ENCODE assay signal across 20 cellular contexts in the genomic region with DNA sequence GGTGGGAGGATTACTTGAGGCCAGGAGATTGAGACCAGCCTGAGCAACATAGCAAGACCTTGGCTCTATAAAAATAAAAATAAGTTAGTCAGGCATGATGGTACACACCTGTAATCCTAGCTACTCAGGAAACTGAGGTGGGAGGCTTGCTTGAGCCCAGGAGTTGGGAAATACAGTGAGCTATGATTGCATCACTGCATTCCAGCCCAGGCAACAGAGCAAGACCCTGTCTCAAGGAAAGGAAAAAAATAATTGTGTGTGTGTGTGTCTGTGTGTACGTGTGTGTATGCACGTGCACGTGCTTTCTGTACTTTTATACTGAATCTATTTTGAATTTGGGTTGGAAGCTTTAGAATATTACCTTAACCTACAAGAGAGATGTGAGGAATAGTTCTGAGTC. TPM values are rescaled to one million over a fixed set of nuclear protein-coding genes. Genes with fewer than 3 reads are reported as not detected.
DNase-seq lines count a peak whose midpoint lies in the region; ATAC-seq and TF ChIP-seq lines count a peak whose summit lies in the region.
"Had no signal": no experiment of that assay in that cellular context is flagged by ENCODE, and none has a peak within 500 bp of the region (broad histone marks: within the 10 kb centered on the region; RNA-seq: fewer than 3 reads in every experiment).

No MANE protein-coding gene starts in this region.

- H3K27ac ChIP-seq in foreskin keratinocyte (no peak overlapping the region), tibial artery (peak overlapping the region; percentile 72 to 78)
- H3K27ac ChIP-seq: BLaER1, left ventricle myocardium inferior, stomach had no signal

- no peaks in the 10 kb centered on the region for H3K36me3 ChIP-seq in tibial artery
- H3K36me3 ChIP-seq: BLaER1, left ventricle myocardium inferior had no signal

- H3K4me3 ChIP-seq in tibial artery = no peak overlapping the region
- H3K4me3 ChIP-seq: BLaER1, left ventricle myocardium inferior, stomach had no signal

- no peak overlapping the region for H3K27ac Mint-ChIP-seq in activated CD4-positive, alpha-beta T cell treated with anti-CD3 and anti-CD28 coated beads, Interleukin-2, amount 10 ng/mL, durations not matched to agents 24 days and 14 days
- H3K27ac Mint-ChIP-seq: progenitor cell of endocrine pancreas had no signal

- H3K9me3 ChIP-seq in tibial artery = no peaks in the 10 kb centered on the region
- H3K9me3 ChIP-seq: BLaER1, left ventricle myocardium inferior, stomach had no signal

- no peak for ATAC-seq in foreskin keratinocyte

- H3K9me3 Mint-ChIP-seq in activated CD4-positive, alpha-beta T cell treated with anti-CD3 and anti-CD28 coated beads, Interleukin-2, amount 10 ng/mL, durations not matched to agents 24 days and 14 days = no peaks in the 10 kb centered on the region

- no peaks in the 10 kb centered on the region for H3K36me3 Mint-ChIP-seq in activated CD4-positive, alpha-beta T cell treated with anti-CD3 and anti-CD28 coated beads, Interleukin-2, amount 10 ng/mL, durations not matched to agents 24 days and 14 days (ENCODE audit: low read depth)

- H3K27me3 ChIP-seq in foreskin keratinocyte = no peaks in the 10 kb centered on the region
- no peaks in the 10 kb centered on the region for H3K27me3 ChIP-seq in tibial artery
- H3K27me3 ChIP-seq: BLaER1, stomach had no signal

- DNase-seq in HT1080 (ENCODE audit: low read depth) (peak; percentile 34), amniotic epithelial cell (ENCODE audit: low read depth) (peak; percentile 89), foreskin keratinocyte (peak; percentile 60 to 78), tibial artery (no peak), posterior vena cava (ENCODE audit: low spot score) (no peak), A172 (ENCODE audit: low spot score) (no peak)
- DNase-seq in activated CD4-positive, alpha-beta T cell treated with anti-CD3 and anti-CD28 coated beads, Interleukin-2, amount 10 ng/mL, durations not matched to agents 24 days and 14 days = no peak
- no peak for DNase-seq in activated CD4-positive, CD25-positive, alpha-beta regulatory T cell treated with anti-CD3 and anti-CD28 coated beads, Interleukin-2, amount 50 U/mL, for 72 hours
- DNase-seq: activated effector memory CD4-positive, alpha-beta T cell treated with Interleukin-2 at 50 U/mL for 16 hours; anterior cingulate cortex; cortex of kidney; DMS153; KBM-7; left ventricle myocardium inferior; NCI-H187; NCI-H510A treated with DMSO at 0.1 percent for 48 hours; OCI-M1; stomach had no signal

- no peaks in the 10 kb centered on the region for H3K27me3 Mint-ChIP-seq in activated CD4-positive, alpha-beta T cell treated with anti-CD3 and anti-CD28 coated beads, Interleukin-2, amount 10 ng/mL, durations not matched to agents 24 days and 14 days
- H3K27me3 Mint-ChIP-seq: progenitor cell of endocrine pancreas had no signal

- H3K4me1 Mint-ChIP-seq in activated CD4-positive, alpha-beta T cell treated with anti-CD3 and anti-CD28 coated beads, Interleukin-2, amount 10 ng/mL, durations not matched to agents 24 days and 14 days = no peaks in the 10 kb centered on the region

- H3K4me1 ChIP-seq in foreskin keratinocyte (peaks cover 7% of the 10 kb centered on the region), tibial artery (peaks cover 0 to 41% (median 16%) of the 10 kb centered on the region in 4 donors)
- H3K4me1 ChIP-seq: stomach had no signal

- intact Hi-C loops in tibial artery (cut with DNase I; ENCODE audit: low total_unique reads) = loop anchor here (5.0 kb wide), 1 partner anchor 58 kb away; the partner anchor contains the start of gene KIZ
- intact Hi-C loops in posterior vena cava (cut with DNase I) = no loop called here
- intact Hi-C loops in activated CD4-positive, alpha-beta T cell treated with anti-CD3 and anti-CD28 coated beads, Interleukin-2, amount 10 ng/mL, durations not matched to agents 24 days and 14 days (cut with micrococcal nuclease) = no loop called here

- no peak overlapping the region for H3K4me3 Mint-ChIP-seq in activated CD4-positive, alpha-beta T cell treated with anti-CD3 and anti-CD28 coated beads, Interleukin-2, amount 10 ng/mL, durations not matched to agents 24 days and 14 days

- no peak for TF ChIP-seq CTCF in foreskin keratinocyte (conservative IDR thresholded peaks at IDR 0.05)
- no peak for TF ChIP-seq CTCF in tibial artery (IDR thresholded peaks at IDR 0.05)

RNA-seq across cellular contexts. Expression of gene KIZ, which starts 58.9 kb away (rescaled TPM):
- total RNA-seq in HT1080 (2014; rRNA removed; shearing (Covaris generic)) = 6.7 and 8.5 TPM in 2 replicates
- polyA plus RNA-seq in HT1080 (2015; cell fraction: cytosol; rRNA removed) = 8.2 and 8.7 TPM in 2 replicates
- polyA plus RNA-seq in HT1080 (2015; cell fraction: nucleus; rRNA removed) = 14.3 and 15.6 TPM in 2 replicates
- total RNA-seq in foreskin keratinocyte = 13.7 and 17.8 TPM in 2 replicates
- 12.3 and 13.8 TPM in 2 replicates for polyA plus RNA-seq in foreskin keratinocyte
- total RNA-seq in posterior vena cava = 10 to 100 TPM; 23.2 to 26.1 TPM
- total RNA-seq in activated CD4-positive, alpha-beta T cell treated with anti-CD3 and anti-CD28 coated beads, Interleukin-2, amount 10 ng/mL, durations not matched to agents 24 days and 14 days = 7.5 and 9.3 TPM in 2 replicates
- total RNA-seq in A172 (2014; rRNA removed; shearing (Covaris generic)) = 17.0 and 20.7 TPM in 2 replicates

Comparison
In these comparisons a context has a peak if more than half of its experiments do, and no peak if none do; other contexts are left out.
1. DNase-seq: peak in HT1080 (single experiment), amniotic epithelial cell (single experiment) and foreskin keratinocyte (2 of 2); none in tibial artery (0 of 2), posterior vena cava (single experiment), activated CD4-positive, alpha-beta T cell treated with anti-CD3 and anti-CD28 coated beads, Interleukin-2, amount 10 ng/mL, durations not matched to agents 24 days and 14 days (single experiment), activated CD4-positive, CD25-positive, alpha-beta regulatory T cell treated with anti-CD3 and anti-CD28 coated beads, Interleukin-2, amount 50 U/mL, for 72 hours (single experiment) and A172 (single experiment).